Comparison of ENCODE assay signal across 8 cellular contexts in the genomic region with DNA sequence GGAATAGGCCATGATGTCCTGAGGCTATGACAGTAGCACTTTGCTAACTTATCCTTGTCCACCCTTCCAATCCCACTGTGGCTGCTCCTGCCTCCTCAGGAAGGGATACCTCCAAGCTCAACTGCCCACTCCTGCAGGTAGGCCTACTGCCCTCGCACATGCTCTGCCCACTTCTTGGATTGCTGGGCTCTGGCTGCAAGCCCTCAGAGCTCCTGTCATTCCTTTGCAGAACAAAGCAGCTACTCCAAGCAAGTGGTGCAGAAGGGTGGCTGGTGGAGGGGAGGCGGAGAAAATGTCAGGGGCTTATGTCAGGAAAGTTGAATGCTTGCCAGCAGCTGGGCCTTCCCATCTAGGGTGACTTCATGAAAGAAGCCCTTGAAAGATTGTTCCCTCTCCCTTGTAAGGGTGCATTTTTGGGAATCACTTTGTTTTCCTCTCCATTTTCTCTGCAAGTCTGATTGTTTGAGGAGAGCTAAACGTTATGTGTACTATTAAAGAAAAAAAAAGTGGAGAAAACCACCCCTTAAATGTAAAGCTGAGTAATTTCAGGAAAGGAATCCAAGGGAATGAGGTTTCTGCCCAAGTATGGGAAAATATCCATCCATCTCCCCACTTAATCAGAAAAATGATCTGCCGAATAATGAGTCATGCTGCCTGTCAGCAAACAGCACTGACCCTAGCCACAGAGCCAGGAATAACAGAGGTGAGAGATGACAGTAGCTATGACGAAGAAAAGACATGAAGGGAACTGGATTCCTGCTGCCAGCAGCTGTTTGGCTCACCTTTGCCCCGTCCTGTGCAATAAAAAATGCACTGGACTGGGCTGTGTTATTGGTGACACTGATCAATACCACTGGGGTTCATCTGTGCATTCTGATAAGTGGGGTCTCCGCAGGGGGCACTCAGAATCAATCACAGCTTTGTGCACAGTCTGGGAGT.
DNase-seq lines count a peak whose midpoint lies in the region; ATAC-seq and TF ChIP-seq lines count a peak whose summit lies in the region.

No MANE protein-coding gene starts in this region.

- peak; percentile 8 for DNase-seq in DMS79 treated with DMSO at 0.1 percent for 48 hours (lab: John Stamatoyannopoulos, UW)
- DNase-seq in DMS79 (lab: John Stamatoyannopoulos, UW), result no peak
- peak; percentile 86 for DNase-seq in astrocyte of the spinal cord (ENCODE audit: low read depth, low spot score)
- peak; percentile 42 for DNase-seq in ureter (ENCODE audit: low spot score)
- no peak for DNase-seq in activated effector memory CD4-positive, alpha-beta T cell treated with anti-CD3 and anti-CD28 coated beads, Interleukin-2, amount 50 U/mL, for 16 hours
- DNase-seq in stimulated activated naive CD8-positive, alpha-beta T cell treated with anti-CD3 and anti-CD28 coated beads, Interleukin-15, amount 100 ng/mL, for 72 hours, result no peak

- H3K4me1 Mint-ChIP-seq in stimulated activated naive CD8-positive, alpha-beta T cell treated with anti-CD3 and anti-CD28 coated beads, Interleukin-15, amount 100 ng/mL, for 72 hours, result peaks cover 6% of the 10 kb centered on the region

- H3K27me3 ChIP-seq in liver (ENCODE audit: control insufficient read depth in 4 of 4, insufficient read depth in 4 of 4, low read length in 3 of 4), result no peaks in the 10 kb centered on the region

- no peaks in the 10 kb centered on the region for H3K9me3 ChIP-seq in liver (ENCODE audit: control insufficient read depth in 4 of 4, low read length in 3 of 4)

- H3K9ac ChIP-seq in liver (ENCODE audit: low read depth in 1 of 2, low read length in 2 of 2), result peak overlapping the region in 1 of 2 donors; percentile 59

- H3K27ac Mint-ChIP-seq in stimulated activated naive CD8-positive, alpha-beta T cell treated with anti-CD3 and anti-CD28 coated beads, Interleukin-15, amount 100 ng/mL, for 72 hours, result no peak overlapping the region

- peaks cover 7% of the 10 kb centered on the region for H3K27me3 Mint-ChIP-seq in stimulated activated naive CD8-positive, alpha-beta T cell treated with anti-CD3 and anti-CD28 coated beads, Interleukin-15, amount 100 ng/mL, for 72 hours

- TF ChIP-seq CTCF in astrocyte of the spinal cord (IDR thresholded peaks at IDR 0.05; ENCODE audit: low read depth, low read length), result no peak
- no peak for TF ChIP-seq CTCF in liver (IDR thresholded peaks at IDR 0.05; ENCODE audit: low read depth, low read length, missing input control)

- H3K27ac ChIP-seq in liver (ENCODE audit: low read depth in 1 of 2, low read length in 2 of 2), result peak overlapping the region; percentile 80 to 93

- 38% methylated on average over 7 of the region's 7 CpGs for WGBS in liver

- TF ChIP-seq RAD21 in liver (IDR thresholded peaks at IDR 0.05), result peak; percentile 3 to 13

- in situ Hi-C loops in astrocyte of the spinal cord (cut with HindIII; ENCODE audit: low sequenced_read_pairs), result no loop called here

- H3K36me3 ChIP-seq in liver (ENCODE audit: control insufficient read depth in 4 of 4, insufficient read depth in 3 of 4, low read depth in 1 of 4, low read length in 3 of 4), result no peaks in the 10 kb centered on the region

- H3K4me1 ChIP-seq in liver (ENCODE audit: control insufficient read depth in 4 of 4, insufficient read depth in 4 of 4, low read length in 3 of 4), result peaks cover 8 to 23% (median 18%) of the 10 kb centered on the region in 4 donors

- H3K4me3 Mint-ChIP-seq in stimulated activated naive CD8-positive, alpha-beta T cell treated with anti-CD3 and anti-CD28 coated beads, Interleukin-15, amount 100 ng/mL, for 72 hours, result no peak overlapping the region

- no peak for ATAC-seq in stimulated activated naive CD8-positive, alpha-beta T cell treated with anti-CD3 and anti-CD28 coated beads, Interleukin-15, amount 100 ng/mL, for 72 hours
- ATAC-seq in GM18907 (IDR thresholded peaks at IDR 0.05; ENCODE audit: unreplicated experiment), result no peak

- H3K4me3 ChIP-seq in astrocyte of the spinal cord (ENCODE audit: low read depth, low read length) (no peak overlapping the region), liver (ENCODE audit: low read depth in 1 of 3, low read length in 3 of 3) (no peak overlapping the region)

- no peaks in the 10 kb centered on the region for H3K9me3 Mint-ChIP-seq in stimulated activated naive CD8-positive, alpha-beta T cell treated with anti-CD3 and anti-CD28 coated beads, Interleukin-15, amount 100 ng/mL, for 72 hours

TF ChIP-seq in liver, 16 proteins besides CTCF, POLR2A, EP300 and RAD21:
- TF ChIP-seq, protein P1, sequence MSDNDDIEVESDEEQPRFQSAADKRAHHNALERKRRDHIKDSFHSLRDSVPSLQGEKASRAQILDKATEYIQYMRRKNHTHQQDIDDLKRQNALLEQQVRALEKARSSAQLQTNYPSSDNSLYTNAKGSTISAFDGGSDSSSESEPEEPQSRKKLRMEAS (IDR thresholded peaks at IDR 0.05), result peak; percentile 47
- peak; percentile 81 to 87 for TF ChIP-seq HNF4A (conservative IDR thresholded peaks at IDR 0.05)
- no peak for TF ChIP-seq GABPA (IDR thresholded peaks at IDR 0.05 in 1 of 2, conservative IDR thresholded peaks at IDR 0.05 in 1 of 2)
- peak; percentile 71 for TF ChIP-seq HNF4G (IDR thresholded peaks at IDR 0.05)
- peak; percentile 55 to 74 for TF ChIP-seq RXRA (IDR thresholded peaks at IDR 0.05)
- TF ChIP-seq TAF1 (conservative IDR thresholded peaks at IDR 0.05), result no peak
- no peak for TF ChIP-seq FOXA1 (IDR thresholded peaks at IDR 0.05)
- TF ChIP-seq FOXA2 (IDR thresholded peaks at IDR 0.05), result no peak
- TF ChIP-seq YY1 (IDR thresholded peaks at IDR 0.05), result peak; percentile 59
- TF ChIP-seq, protein P2, sequence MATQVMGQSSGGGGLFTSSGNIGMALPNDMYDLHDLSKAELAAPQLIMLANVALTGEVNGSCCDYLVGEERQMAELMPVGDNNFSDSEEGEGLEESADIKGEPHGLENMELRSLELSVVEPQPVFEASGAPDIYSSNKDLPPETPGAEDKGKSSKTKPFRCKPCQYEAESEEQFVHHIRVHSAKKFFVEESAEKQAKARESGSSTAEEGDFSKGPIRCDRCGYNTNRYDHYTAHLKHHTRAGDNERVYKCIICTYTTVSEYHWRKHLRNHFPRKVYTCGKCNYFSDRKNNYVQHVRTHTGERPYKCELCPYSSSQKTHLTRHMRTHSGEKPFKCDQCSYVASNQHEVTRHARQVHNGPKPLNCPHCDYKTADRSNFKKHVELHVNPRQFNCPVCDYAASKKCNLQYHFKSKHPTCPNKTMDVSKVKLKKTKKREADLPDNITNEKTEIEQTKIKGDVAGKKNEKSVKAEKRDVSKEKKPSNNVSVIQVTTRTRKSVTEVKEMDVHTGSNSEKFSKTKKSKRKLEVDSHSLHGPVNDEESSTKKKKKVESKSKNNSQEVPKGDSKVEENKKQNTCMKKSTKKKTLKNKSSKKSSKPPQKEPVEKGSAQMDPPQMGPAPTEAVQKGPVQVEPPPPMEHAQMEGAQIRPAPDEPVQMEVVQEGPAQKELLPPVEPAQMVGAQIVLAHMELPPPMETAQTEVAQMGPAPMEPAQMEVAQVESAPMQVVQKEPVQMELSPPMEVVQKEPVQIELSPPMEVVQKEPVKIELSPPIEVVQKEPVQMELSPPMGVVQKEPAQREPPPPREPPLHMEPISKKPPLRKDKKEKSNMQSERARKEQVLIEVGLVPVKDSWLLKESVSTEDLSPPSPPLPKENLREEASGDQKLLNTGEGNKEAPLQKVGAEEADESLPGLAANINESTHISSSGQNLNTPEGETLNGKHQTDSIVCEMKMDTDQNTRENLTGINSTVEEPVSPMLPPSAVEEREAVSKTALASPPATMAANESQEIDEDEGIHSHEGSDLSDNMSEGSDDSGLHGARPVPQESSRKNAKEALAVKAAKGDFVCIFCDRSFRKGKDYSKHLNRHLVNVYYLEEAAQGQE (IDR thresholded peaks at IDR 0.05), result peak; percentile 29
- TF ChIP-seq, protein P3, sequence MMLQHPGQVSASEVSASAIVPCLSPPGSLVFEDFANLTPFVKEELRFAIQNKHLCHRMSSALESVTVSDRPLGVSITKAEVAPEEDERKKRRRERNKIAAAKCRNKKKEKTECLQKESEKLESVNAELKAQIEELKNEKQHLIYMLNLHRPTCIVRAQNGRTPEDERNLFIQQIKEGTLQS (IDR thresholded peaks at IDR 0.05), result peak; percentile 85
- TF ChIP-seq, protein P4, sequence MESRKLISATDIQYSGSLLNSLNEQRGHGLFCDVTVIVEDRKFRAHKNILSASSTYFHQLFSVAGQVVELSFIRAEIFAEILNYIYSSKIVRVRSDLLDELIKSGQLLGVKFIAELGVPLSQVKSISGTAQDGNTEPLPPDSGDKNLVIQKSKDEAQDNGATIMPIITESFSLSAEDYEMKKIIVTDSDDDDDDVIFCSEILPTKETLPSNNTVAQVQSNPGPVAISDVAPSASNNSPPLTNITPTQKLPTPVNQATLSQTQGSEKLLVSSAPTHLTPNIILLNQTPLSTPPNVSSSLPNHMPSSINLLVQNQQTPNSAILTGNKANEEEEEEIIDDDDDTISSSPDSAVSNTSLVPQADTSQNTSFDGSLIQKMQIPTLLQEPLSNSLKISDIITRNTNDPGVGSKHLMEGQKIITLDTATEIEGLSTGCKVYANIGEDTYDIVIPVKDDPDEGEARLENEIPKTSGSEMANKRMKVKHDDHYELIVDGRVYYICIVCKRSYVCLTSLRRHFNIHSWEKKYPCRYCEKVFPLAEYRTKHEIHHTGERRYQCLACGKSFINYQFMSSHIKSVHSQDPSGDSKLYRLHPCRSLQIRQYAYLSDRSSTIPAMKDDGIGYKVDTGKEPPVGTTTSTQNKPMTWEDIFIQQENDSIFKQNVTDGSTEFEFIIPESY (IDR thresholded peaks at IDR 0.05), result peak; percentile 44
- peak in 1 of 2 donors; percentile 39 for TF ChIP-seq EGR1 (IDR thresholded peaks at IDR 0.05; ENCODE audit: low read depth in 2 of 2)
- peak; percentile 93 to 95 for TF ChIP-seq JUND (IDR thresholded peaks at IDR 0.05)
- peak; percentile 47 for TF ChIP-seq NR2F2 (IDR thresholded peaks at IDR 0.05)
- peak; percentile 85 for TF ChIP-seq SP1 (IDR thresholded peaks at IDR 0.05)
TF ChIP-seq in liver: peak in this region for 12.

Comparison
In these comparisons a context has a peak if more than half of its experiments do, and no peak if none do; other contexts are left out.
1. DNase-seq: peak in DMS79 treated with DMSO at 0.1 percent for 48 hours (single experiment), astrocyte of the spinal cord (single experiment) and ureter (single experiment); none in DMS79 (single experiment), activated effector memory CD4-positive, alpha-beta T cell treated with anti-CD3 and anti-CD28 coated beads, Interleukin-2, amount 50 U/mL, for 16 hours (single experiment) and stimulated activated naive CD8-positive, alpha-beta T cell treated with anti-CD3 and anti-CD28 coated beads, Interleukin-15, amount 100 ng/mL, for 72 hours (0 of 2).